ENCODE assay signal across 13 cellular contexts in the genomic region with DNA sequence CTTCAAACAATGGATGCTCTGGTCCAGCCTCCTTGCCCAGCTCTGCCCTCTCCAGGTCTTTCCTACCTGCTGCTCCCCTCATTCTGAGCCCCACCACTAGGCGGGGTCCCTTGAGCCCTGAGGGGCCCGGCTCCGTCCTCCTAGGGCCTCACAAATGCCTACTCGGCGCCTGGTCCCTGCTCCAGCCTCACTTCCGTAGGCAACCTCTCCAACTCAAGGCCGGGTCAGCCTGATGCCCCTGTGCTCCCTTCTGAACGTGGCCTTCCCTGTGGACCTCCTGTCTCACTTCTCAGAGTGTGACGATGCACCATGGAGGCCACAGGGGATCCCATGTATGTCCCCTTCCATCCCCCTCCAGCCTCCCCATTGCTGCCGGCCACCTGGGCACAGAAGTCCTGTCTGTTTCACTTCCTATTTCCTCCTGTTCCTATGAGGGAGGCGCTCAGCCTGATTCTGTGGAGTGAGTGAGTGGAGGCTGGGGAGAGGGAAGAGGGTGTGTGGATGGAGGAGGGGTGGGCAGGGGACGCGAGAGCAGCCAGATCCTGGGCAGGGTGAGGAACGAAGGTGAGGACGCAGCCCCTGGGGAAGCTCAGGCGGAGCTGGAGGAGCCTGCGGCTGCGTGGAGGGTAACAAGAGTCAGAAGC.
"Had no signal": no experiment of that assay in that cellular context is flagged by ENCODE, and none has a peak within 500 bp of the region (broad histone marks: within the 10 kb centered on the region; RNA-seq: fewer than 3 reads in every experiment).

No MANE protein-coding gene starts in this region.

- H3K27ac ChIP-seq: coronary artery, gastrocnemius medialis, heart right ventricle, neural progenitor cell, parathyroid adenoma, skin epidermis had no signal

- H3K4me1 ChIP-seq: gastrocnemius medialis, neural progenitor cell, parathyroid adenoma had no signal

- H3K36me3 ChIP-seq: gastrocnemius medialis, neural progenitor cell had no signal

- ATAC-seq: activated CD4-positive, CD25-positive, alpha-beta regulatory T cell treated with anti-CD3 and anti-CD28 coated beads, Interleukin-2, amount 50 U/mL, for 24 hours; activated T-cell treated with anti-CD3 and anti-CD28 coated beads, Interleukin-2, amount 50 U/mL, for 72 hours; gastrocnemius medialis had no signal

- H3K9ac ChIP-seq: neural progenitor cell, parathyroid adenoma had no signal

- H3K27me3 ChIP-seq: gastrocnemius medialis, heart right ventricle, neural progenitor cell had no signal

- H3K4me3 ChIP-seq: coronary artery, gastrocnemius medialis, heart right ventricle, neural progenitor cell, skin epidermis had no signal

- H3K4me3 Mint-ChIP-seq: activated T-cell treated with anti-CD3 and anti-CD28 coated beads, Interleukin-2, amount 50 U/mL, for 72 hours; neural progenitor cell had no signal

- H3K9me3 ChIP-seq: gastrocnemius medialis, heart right ventricle had no signal

- H3K9me3 Mint-ChIP-seq: activated T-cell treated with anti-CD3 and anti-CD28 coated beads, Interleukin-2, amount 50 U/mL, for 72 hours; neural progenitor cell had no signal

- H3K27ac Mint-ChIP-seq: activated T-cell treated with anti-CD3 and anti-CD28 coated beads, Interleukin-2, amount 50 U/mL, for 72 hours had no signal

- H3K36me3 Mint-ChIP-seq: neural progenitor cell had no signal

- DNase-seq: activated CD4-positive, alpha-beta T cell treated with anti-CD3 and anti-CD28 coated beads, Interleukin-2, amount 50 U/mL, for 4 hours; activated naive CD4-positive, alpha-beta T cell; activated T-cell treated with anti-CD3 and anti-CD28 coated beads, Interleukin-2, amount 50 U/mL, for 72 hours; caudate nucleus; effector CD8-positive, alpha-beta T cell; gastrocnemius medialis; heart right ventricle; T-helper 2 cell had no signal
